21 cellular contexts compared by ENCODE assay signal in the genomic region with DNA sequence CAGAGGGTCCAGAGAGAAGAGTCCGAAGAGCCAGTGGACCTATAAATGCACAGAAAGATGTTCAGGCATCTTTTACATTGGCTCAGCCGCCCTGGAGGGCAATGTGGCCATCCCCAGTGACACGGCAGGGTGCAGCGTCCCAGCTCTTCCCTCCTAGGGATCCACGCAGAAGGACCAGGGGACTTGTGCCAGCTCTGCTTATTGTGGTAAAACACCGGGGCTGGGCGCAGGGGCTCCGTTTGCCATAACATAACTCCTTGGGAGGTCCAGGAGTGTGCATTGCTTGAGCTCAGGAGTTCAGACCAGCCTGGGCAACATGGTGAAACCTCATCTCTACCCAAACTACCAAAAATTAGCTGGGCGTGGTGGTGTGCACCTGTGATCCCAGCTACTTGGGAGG.
DNase-seq lines count a peak whose midpoint lies in the region; ATAC-seq and TF ChIP-seq lines count a peak whose summit lies in the region.
"Had no signal": no experiment of that assay in that cellular context is flagged by ENCODE, and none has a peak within 500 bp of the region (broad histone marks: within the 10 kb centered on the region; RNA-seq: fewer than 3 reads in every experiment).

No MANE protein-coding gene starts in this region.

- no peak for TF ChIP-seq CTCF in RWPE2 (IDR thresholded peaks at IDR 0.05; ENCODE audit: poor library complexity, severe bottlenecking)
- no peak for TF ChIP-seq CTCF in osteoblast (IDR thresholded peaks at IDR 0.05; ENCODE audit: extremely low read depth, low read depth, low read length)
- TF ChIP-seq CTCF in spleen (IDR thresholded peaks at IDR 0.05 in 8 of 11, conservative IDR thresholded peaks at IDR 0.05 in 3 of 11) = no peak

- DNase-seq in RWPE2 (ENCODE audit: low spot score) (peak; percentile 12), islet precursor cell (peak; percentile 24), osteoblast (ENCODE audit: insufficient read length, low spot score, missing footprints) (peak; percentile 13), spleen (peak; percentile 68), RPMI8226 (no peak), NCI-H2029 treated with DMSO at 0.1 percent for 48 hours (lab: John Stamatoyannopoulos, UW) (no peak), NCI-H1694 (lab: John Stamatoyannopoulos, UW) (no peak), head of caudate nucleus (no peak)
- DNase-seq: 8988T; ACHN; AML-193; BE2C; CD4-positive, alpha-beta T cell; CD8-positive, alpha-beta memory T cell; DMS 273 treated with DMSO at 0.1 percent for 48 hours; DMS79 treated with DMSO at 0.1 percent for 48 hours; GF-D8 had no signal

- no peak for TF ChIP-seq POLR2A in spleen (IDR thresholded peaks at IDR 0.05)

- H3K27me3 ChIP-seq in RWPE2 (ENCODE audit: insufficient read depth, poor library complexity, severe bottlenecking) (peaks cover 33% of the 10 kb centered on the region), osteoblast (ENCODE audit: insufficient read depth, low read length) (no peaks in the 10 kb centered on the region), spleen (replicated peaks in 1 of 7) (peaks cover 0 to 66% (median 0%) of the 10 kb centered on the region in 7 donors)
- H3K27me3 ChIP-seq: BE2C; BLaER1 treated with 17β-estradiol and CSF1 and Interleukin-3, amounts not matched to agents 10 nM and 100 nM had no signal

- no peak overlapping the region for H3K27ac ChIP-seq in RWPE2 (ENCODE audit: poor library complexity, severe bottlenecking)
- no peak overlapping the region for H3K27ac ChIP-seq in osteoblast (ENCODE audit: low read depth, low read length)
- H3K27ac ChIP-seq in spleen = no peak overlapping the region
- H3K27ac ChIP-seq: A549; BLaER1 treated with 17β-estradiol and CSF1 and Interleukin-3, amounts not matched to agents 10 nM and 100 nM had no signal

- no peaks in the 10 kb centered on the region for H3K9me3 ChIP-seq in RWPE2 (ENCODE audit: severe bottlenecking)
- no peaks in the 10 kb centered on the region for H3K9me3 ChIP-seq in osteoblast (ENCODE audit: low read depth, low read length)
- no peaks in the 10 kb centered on the region for H3K9me3 ChIP-seq in spleen
- H3K9me3 ChIP-seq: A549; BE2C; BLaER1 treated with 17β-estradiol and CSF1 and Interleukin-3, amounts not matched to agents 10 nM and 100 nM; HAP-1 had no signal

- intact Hi-C loops in spleen (cut with DNase I; ENCODE audit: low total_unique reads) (no loop called here), head of caudate nucleus (cut with DNase I) (no loop called here)

- no peaks in the 10 kb centered on the region for H4K20me1 ChIP-seq in osteoblast (ENCODE audit: insufficient read depth, low read length)
- H4K20me1 ChIP-seq: BLaER1 treated with 17β-estradiol and CSF1 and Interleukin-3, amounts not matched to agents 10 nM and 100 nM had no signal

- H3K4me2 ChIP-seq in osteoblast (ENCODE audit: insufficient read depth, low read length) = no peak overlapping the region
- H3K4me2 ChIP-seq: A549; BLaER1 treated with 17β-estradiol and CSF1 and Interleukin-3, amounts not matched to agents 10 nM and 100 nM; GM23338 had no signal

- WGBS in spleen, 5 donors = 72 to 89% (median 84%) methylated on average over 9 of the region's 9 CpGs

- no peak for ATAC-seq in RWPE2 (ENCODE audit: low read depth)
- ATAC-seq: A549, GM23338 had no signal

- H2AFZ ChIP-seq in osteoblast (ENCODE audit: low read length) = no peak overlapping the region
- H2AFZ ChIP-seq: GM23338 had no signal

- no peaks in the 10 kb centered on the region for H3K79me2 ChIP-seq in osteoblast (ENCODE audit: insufficient read depth, low read length)

- H3K4me3 ChIP-seq in RWPE2 (ENCODE audit: severe bottlenecking) (no peak overlapping the region), osteoblast (ENCODE audit: insufficient read depth, low read length) (no peak overlapping the region), spleen (no peak overlapping the region)
- H3K4me3 ChIP-seq: A549; BLaER1 treated with 17β-estradiol and CSF1 and Interleukin-3, amounts not matched to agents 10 nM and 100 nM; GM23338; HAP-1 had no signal

- no peaks in the 10 kb centered on the region for H3K36me3 ChIP-seq in RWPE2 (ENCODE audit: low read depth)
- no peaks in the 10 kb centered on the region for H3K36me3 ChIP-seq in osteoblast (ENCODE audit: insufficient read depth, low read length)
- no peaks in the 10 kb centered on the region for H3K36me3 ChIP-seq in spleen
- H3K36me3 ChIP-seq: BE2C; BLaER1 treated with 17β-estradiol and CSF1 and Interleukin-3, amounts not matched to agents 10 nM and 100 nM; HAP-1 had no signal

- no peaks in the 10 kb centered on the region for H3K4me1 ChIP-seq in RWPE2 (ENCODE audit: insufficient read depth, poor library complexity, severe bottlenecking)
- no peaks in the 10 kb centered on the region for H3K4me1 ChIP-seq in osteoblast (ENCODE audit: insufficient read depth, low read length)
- no peaks in the 10 kb centered on the region for H3K4me1 ChIP-seq in spleen
- H3K4me1 ChIP-seq: A549, BE2C, HAP-1 had no signal

Comparison
In these comparisons a context has a peak if more than half of its experiments do, and no peak if none do; other contexts are left out.
1. DNase-seq: peak in RWPE2 (single experiment), islet precursor cell (single experiment), osteoblast (single experiment) and spleen (single experiment); none in RPMI8226 (single experiment), NCI-H2029 treated with DMSO at 0.1 percent for 48 hours (single experiment), NCI-H1694 (single experiment) and head of caudate nucleus (0 of 42).